In the genomic region with DNA sequence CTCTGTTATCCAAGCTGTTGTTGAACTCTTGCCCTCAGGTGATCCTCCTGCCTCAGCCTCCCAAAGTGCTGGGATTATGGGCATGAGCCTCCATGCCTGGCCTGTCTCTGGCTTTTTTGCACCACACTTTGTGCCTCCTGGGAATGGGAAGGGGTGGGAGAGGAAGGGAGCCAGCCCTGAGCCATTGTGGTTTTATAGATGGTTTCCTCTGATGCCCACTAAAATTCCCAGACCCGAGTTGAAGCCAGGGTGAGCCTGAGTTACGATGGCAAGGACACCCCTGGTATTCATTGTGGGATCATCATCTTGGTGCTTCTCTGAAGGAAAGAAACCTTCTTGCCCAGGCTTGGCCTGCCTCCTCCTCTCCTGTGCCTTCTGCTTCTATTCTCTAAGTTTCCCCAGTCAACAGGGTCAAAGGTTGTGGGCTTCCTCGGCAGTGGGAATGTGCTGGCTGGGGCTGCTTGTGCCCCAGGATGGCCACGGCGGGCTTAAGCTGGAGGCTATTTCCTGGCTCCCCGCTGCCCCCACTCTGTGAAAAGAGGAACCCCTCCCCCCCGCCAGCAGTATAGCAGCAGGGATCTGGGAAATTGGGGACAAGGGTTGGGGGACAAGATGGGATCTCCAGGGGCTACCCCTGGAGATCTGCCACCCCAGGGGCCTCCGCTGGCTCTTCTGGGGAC, we compare ENCODE assay signal across 1 cellular context.
TF ChIP-seq lines count a peak whose summit lies in the region.

No MANE protein-coding gene starts in this region.

TF ChIP-seq in GM23338, 12 proteins besides CTCF, POLR2A, EP300 and RAD21 (continued from another document):
- TF ChIP-seq ZNF462 (CRISPR knock-in tag; IDR thresholded peaks at IDR 0.05): no peak
- no peak for TF ChIP-seq REST (IDR thresholded peaks at IDR 0.05; ENCODE audit: unreplicated experiment)
- no peak for TF ChIP-seq NANOG (IDR thresholded peaks at IDR 0.05; ENCODE audit: borderline replicate concordance)
- no peak for TF ChIP-seq POLR2AphosphoS5 (IDR thresholded peaks at IDR 0.05; ENCODE audit: low read depth)
- no peak for TF ChIP-seq JUNB (IDR thresholded peaks at IDR 0.05; ENCODE audit: unreplicated experiment)
